Comparison of ENCODE assay signal across 10 cellular contexts in the genomic region with DNA sequence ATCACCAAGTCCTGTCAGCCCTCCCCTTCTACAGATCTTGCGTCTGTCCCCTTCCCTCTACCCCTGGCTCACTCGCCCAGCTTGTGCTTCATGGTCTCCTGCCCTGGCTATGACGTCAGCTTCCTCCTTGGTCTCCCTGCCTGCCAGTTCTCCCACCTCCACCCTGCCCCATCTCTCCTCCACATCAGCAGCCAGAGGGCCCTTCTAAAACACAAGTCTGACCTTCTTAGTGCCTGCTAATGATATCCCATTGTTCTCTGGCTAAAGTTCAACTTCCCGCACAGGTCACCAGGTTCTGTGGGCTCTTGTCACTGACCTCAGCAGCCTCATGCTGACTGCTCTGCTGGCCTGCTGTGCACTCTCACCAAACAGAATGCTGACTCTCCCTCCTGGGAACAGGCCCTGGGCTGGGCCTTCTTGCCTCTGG. TPM values are rescaled to one million over a fixed set of nuclear protein-coding genes. Genes with fewer than 3 reads are reported as not detected.
A peak's percentile ranks its signal among the peaks of the same experiment; 100 is the strongest.
DNase-seq lines count a peak whose midpoint lies in the region; ATAC-seq lines count a peak whose summit lies in the region.
"Had no signal": no experiment of that assay in that cellular context is flagged by ENCODE, and none has a peak within 500 bp of the region (broad histone marks: within the 10 kb centered on the region; RNA-seq: fewer than 3 reads in every experiment).

No MANE protein-coding gene starts in this region.

- peak overlapping the region; percentile 74 for H3K27ac Mint-ChIP-seq in stimulated activated memory B cell treated with anti-CD40 and anti-IgM and Interleukin-4, amounts not matched to agents 10 μg/mL and 1 μg/mL and 100 μg/mL, for 72 hours

- peaks cover 20% of the 10 kb centered on the region for H3K4me1 Mint-ChIP-seq in stimulated activated memory B cell treated with anti-CD40 and anti-IgM and Interleukin-4, amounts not matched to agents 10 μg/mL and 1 μg/mL and 100 μg/mL, for 72 hours

- DNase-seq in NCI-H1092 treated with DMSO at 0.1 percent for 48 hours (lab: John Stamatoyannopoulos, UW) (peak; percentile 82), NCI-H1092 (lab: John Stamatoyannopoulos, UW) (no peak), UCSD-AML1 (lab: John Stamatoyannopoulos, UW; ENCODE audit: unreplicated experiment) (peak; percentile 34), left cardiac atrium (peak; percentile 55), SHP77 treated with DMSO at 0.1 percent for 48 hours (lab: John Stamatoyannopoulos, UW) (no peak), dedifferentiated amniotic fluid mesenchymal stem cell (ENCODE audit: extremely low spot score) (no peak), NCI-H524 (lab: John Stamatoyannopoulos, UW) (no peak)
- DNase-seq: NK-92 treated with Interleukin-12 subunit alpha and Interleukin-12 subunit beta, amount 100 ng/mL, for 24 hours had no signal

- no peak overlapping the region for H3K4me3 Mint-ChIP-seq in stimulated activated memory B cell treated with anti-CD40 and anti-IgM and Interleukin-4, amounts not matched to agents 10 μg/mL and 1 μg/mL and 100 μg/mL, for 72 hours

- intact Hi-C loops in left cardiac atrium (cut with DNase I): loop anchor here in 1 of 2 donors (5.0 kb wide), 1 partner anchor 46 kb away; no protein-coding TSS in a partner anchor

- H3K9me3 Mint-ChIP-seq in stimulated activated memory B cell treated with anti-CD40 and anti-IgM and Interleukin-4, amounts not matched to agents 10 μg/mL and 1 μg/mL and 100 μg/mL, for 72 hours: no peaks in the 10 kb centered on the region

- ATAC-seq in left cardiac atrium: peak in 1 of 2 donors; percentile 31
- peak; percentile 68 for ATAC-seq in stimulated activated memory B cell treated with anti-CD40 and anti-IgM and Interleukin-4, amounts not matched to agents 10 μg/mL and 1 μg/mL and 100 μg/mL, for 72 hours
- ATAC-seq: A549 had no signal

- no peaks in the 10 kb centered on the region for H3K36me3 Mint-ChIP-seq in stimulated activated memory B cell treated with anti-CD40 and anti-IgM and Interleukin-4, amounts not matched to agents 10 μg/mL and 1 μg/mL and 100 μg/mL, for 72 hours

- no peaks in the 10 kb centered on the region for H3K27me3 Mint-ChIP-seq in stimulated activated memory B cell treated with anti-CD40 and anti-IgM and Interleukin-4, amounts not matched to agents 10 μg/mL and 1 μg/mL and 100 μg/mL, for 72 hours

RNA-seq across cellular contexts. Expression of gene MYCL, which starts 24.6 kb away (rescaled TPM):
- under 1 TPM; 0.76 to 0.77 TPM for total RNA-seq in left cardiac atrium

RNA-seq across cellular contexts. Expression of gene MFSD2A, which starts 28.6 kb away (rescaled TPM):
- 1 to 10 TPM; 3.7 to 3.8 TPM for total RNA-seq in left cardiac atrium

RNA-seq across cellular contexts. Expression of gene TRIT1, which starts 43.1 kb away (rescaled TPM):
- 10 to 100 TPM; 13.0 to 20.5 TPM for total RNA-seq in left cardiac atrium

Comparison
In these comparisons a context has a peak if more than half of its experiments do, and no peak if none do; other contexts are left out.
1. DNase-seq: peak in NCI-H1092 treated with DMSO at 0.1 percent for 48 hours (single experiment), UCSD-AML1 (single experiment) and left cardiac atrium (single experiment); none in NCI-H1092 (single experiment), SHP77 treated with DMSO at 0.1 percent for 48 hours (single experiment), dedifferentiated amniotic fluid mesenchymal stem cell (single experiment) and NCI-H524 (0 of 2).